29 cellular contexts compared by ENCODE assay signal in the genomic region with DNA sequence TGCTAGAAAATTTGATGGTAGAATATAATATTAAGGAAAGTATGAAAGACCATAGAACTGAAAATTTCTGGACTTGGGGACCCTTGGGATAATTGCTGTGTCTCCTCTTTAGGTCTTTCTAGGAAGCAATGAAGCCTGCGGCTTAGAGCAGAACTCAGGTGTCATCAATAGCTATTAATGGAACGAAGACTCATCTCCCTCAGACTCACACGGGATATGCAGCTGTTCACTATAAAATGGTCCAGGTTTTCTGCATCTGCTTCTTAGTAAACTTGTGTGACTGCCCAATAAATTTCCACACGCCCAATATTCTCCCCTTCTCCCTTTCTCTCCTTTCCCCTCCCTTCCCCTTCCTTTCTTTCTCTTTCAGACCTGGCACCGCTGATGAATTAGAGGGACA.
"Had no signal": no experiment of that assay in that cellular context is flagged by ENCODE, and none has a peak within 500 bp of the region (broad histone marks: within the 10 kb centered on the region; RNA-seq: fewer than 3 reads in every experiment).

No MANE protein-coding gene starts in this region.

- DNase-seq: activated CD4-positive, alpha-beta memory T cell treated with anti-CD3 and anti-CD28 coated beads for 36 hours; activated CD4-positive, alpha-beta T cell treated with anti-CD3 and anti-CD28 coated beads for 36 hours; activated CD4-positive, alpha-beta T cell treated with anti-CD3 and anti-CD28 coated beads, Interleukin-2, amount 10 ng/mL, durations not matched to agents 24 days and 14 days; activated CD4-positive, CD25-positive, alpha-beta regulatory T cell; activated CD4-positive, CD25-positive, alpha-beta regulatory T cell treated with anti-CD3 and anti-CD28 coated beads, Interleukin-2, amount 50 U/mL, for 72 hours; activated CD8-positive, alpha-beta memory T cell treated with anti-CD3 and anti-CD28 coated beads, Interleukin-2, amount 10 ng/mL, durations not matched to agents 7 days and 5 days; activated CD8-positive, alpha-beta memory T cell treated with anti-CD3 and anti-CD28 coated beads, Interleukin-2, amount 50 U/mL, for 4 hours; activated CD8-positive, alpha-beta T cell treated with anti-CD3 and anti-CD28 coated beads, Interleukin-2, amount 10 ng/mL, durations not matched to agents 7 days and 5 days; activated effector memory CD4-positive, alpha-beta T cell treated with anti-CD3 and anti-CD28 coated beads, Interleukin-2, amount 50 U/mL, for 16 hours; activated naive CD4-positive, alpha-beta T cell treated with anti-CD3 and anti-CD28 coated beads for 36 hours; activated naive CD8-positive, alpha-beta T cell treated with anti-CD3 and anti-CD28 coated beads for 36 hours; activated naive CD8-positive, alpha-beta T cell treated with anti-CD3 and anti-CD28 coated beads, Interleukin-2, amount 50 U/mL, for 24 hours; activated T-cell treated with anti-CD3 and anti-CD28 coated beads, Interleukin-2, amount 50 U/mL, for 1 hour; activated T-cell treated with anti-CD3 and anti-CD28 coated beads, Interleukin-2, amount 50 U/mL, for 48 hours; adrenal gland; amygdala; aorta; body of pancreas; caudate nucleus; cortex of kidney; dermis blood vessel endothelial cell; effector CD4-positive, alpha-beta T cell; effector memory CD8-positive, alpha-beta T cell; erythroblast; foreskin keratinocyte; T-helper 2 cell had no signal

- ATAC-seq: activated CD4-positive, alpha-beta T cell treated with anti-CD3 and anti-CD28 coated beads for 36 hours; activated CD8-positive, alpha-beta memory T cell treated with anti-CD3 and anti-CD28 coated beads, Interleukin-2, amount 10 ng/mL, durations not matched to agents 7 days and 5 days; activated CD8-positive, alpha-beta T cell treated with anti-CD3 and anti-CD28 coated beads, Interleukin-2, amount 10 ng/mL, durations not matched to agents 7 days and 5 days; activated naive CD8-positive, alpha-beta T cell treated with anti-CD3 and anti-CD28 coated beads, Interleukin-2, amount 50 U/mL, for 24 hours; body of pancreas; effector memory CD8-positive, alpha-beta T cell; foreskin keratinocyte; gastroesophageal sphincter had no signal

- FAIRE-seq: colon had no signal

- H3K27me3 ChIP-seq: adrenal gland, body of pancreas, esophagus muscularis mucosa, foreskin keratinocyte, gastroesophageal sphincter had no signal

- H3K4me3 ChIP-seq: adrenal gland, body of pancreas, esophagus muscularis mucosa, gastroesophageal sphincter had no signal

- H3K9me3 ChIP-seq: adrenal gland, body of pancreas, esophagus muscularis mucosa, gastroesophageal sphincter had no signal

- H3K4me1 ChIP-seq: adrenal gland, body of pancreas, esophagus muscularis mucosa, foreskin keratinocyte, gastroesophageal sphincter had no signal

- H3K27ac ChIP-seq: adrenal gland, body of pancreas, esophagus muscularis mucosa, foreskin keratinocyte, gastroesophageal sphincter had no signal

- H3K36me3 ChIP-seq: adrenal gland, esophagus muscularis mucosa, gastroesophageal sphincter had no signal
